Comparison of ENCODE assay signal across 26 cellular contexts in genomic region chr4:112531146-112531545, GRCh38. TPM values are rescaled to one million over a fixed set of nuclear protein-coding genes. Genes with fewer than 3 reads are reported as not detected.
"Had no signal": no experiment of that assay in that cellular context is flagged by ENCODE, and none has a peak within 500 bp of the region (broad histone marks: within the 10 kb centered on the region; RNA-seq: fewer than 3 reads in every experiment).

No MANE protein-coding gene starts in this region.

- DNase-seq: activated CD4-positive, alpha-beta T cell treated with anti-CD3 and anti-CD28 coated beads for 48 hours; activated CD4-positive, alpha-beta T cell treated with anti-CD3 and anti-CD28 coated beads, Interleukin-2, amount 50 U/mL, for 4 hours; activated CD4-positive, CD25-positive, alpha-beta regulatory T cell treated with anti-CD3 and anti-CD28 coated beads, Interleukin-2, amount 50 U/mL, for 72 hours; activated CD8-positive, alpha-beta memory T cell treated with anti-CD3 and anti-CD28 coated beads, Interleukin-2, amount 50 U/mL, for 48 hours; activated CD8-positive, alpha-beta T cell treated with anti-CD3 and anti-CD28 coated beads, Interleukin-2, amount 10 ng/mL, durations not matched to agents 7 days and 5 days; activated effector memory CD4-positive, alpha-beta T cell treated with Interleukin-2 at 50 U/mL for 16 hours; activated naive CD4-positive, alpha-beta T cell; activated T-cell treated with anti-CD3 and anti-CD28 coated beads, Interleukin-2, amount 50 U/mL, for 24 hours; amniotic stem cell; KG1; NCI-H1092 treated with DMSO at 0.1 percent for 48 hours; NCI-H1436; NCI-H1694 treated with DMSO at 0.1 percent for 48 hours; NCI-H2081; NCI-H446 treated with DMSO at 0.1 percent for 48 hours; NCI-H526; NCI-H774; Right ventricle myocardium superior; T-cell had no signal

RNA-seq across cellular contexts. Expression of gene NEUROG2, which starts 15.2 kb away (rescaled TPM):
- total RNA-seq: activated CD8-positive, alpha-beta T cell treated with anti-CD3 and anti-CD28 coated beads, Interleukin-2, amount 10 ng/mL, durations not matched to agents 7 days and 5 days; ascending aorta; LHCN-M2; MCF 10A; Right ventricle myocardium superior; SJSA1; T-cell; T-helper 2 cell treated with Interferon-gamma antibody and Interleukin-4, amounts not matched to agents 100 ng/mL and 5 ng/mL, for 36 hours; WTC11 had no signal
- polyA plus RNA-seq: IgD-negative memory B cell had no signal
